23 cellular contexts compared by ENCODE assay signal in the genomic region with DNA sequence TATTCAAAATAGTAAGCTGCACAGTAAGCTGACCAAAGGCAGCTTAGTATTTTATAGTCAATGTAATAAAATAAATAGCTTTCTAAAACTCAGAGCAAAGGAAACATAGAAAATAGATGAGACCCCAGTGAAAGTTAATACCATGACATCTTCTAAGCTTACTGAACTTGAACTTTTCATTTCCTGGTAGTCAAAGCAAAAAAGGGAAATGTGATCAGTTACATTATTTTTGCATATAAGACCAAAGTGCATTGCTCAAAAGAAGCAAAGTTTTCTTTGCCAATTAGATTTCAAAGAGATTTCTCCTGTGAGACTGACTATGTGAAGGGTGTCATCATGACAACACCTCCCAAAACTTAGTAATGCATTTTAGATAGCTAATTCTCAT.
"Had no signal": no experiment of that assay in that cellular context is flagged by ENCODE, and none has a peak within 500 bp of the region (broad histone marks: within the 10 kb centered on the region; RNA-seq: fewer than 3 reads in every experiment).

No MANE protein-coding gene starts in this region.

- H3K4me3 ChIP-seq: colonic mucosa, lung, ovary, right atrium auricular region, sigmoid colon, skin epidermis, suprapubic skin, thyroid gland had no signal

- H3K9me3 ChIP-seq: colonic mucosa, ovary, right atrium auricular region, sigmoid colon, suprapubic skin, thyroid gland had no signal

- ATAC-seq: foreskin keratinocyte; left cardiac atrium; left ventricle myocardium superior; naive thymus-derived CD8-positive, alpha-beta T cell; stimulated activated naive CD8-positive, alpha-beta T cell treated with anti-CD3 and anti-CD28 coated beads, Interleukin-15, Interleukin-2, amounts not matched to agents 100 U/mL and 50 U/mL, for 24 hours had no signal

- H3K27me3 Mint-ChIP-seq: type B pancreatic cell had no signal

- H3K27ac ChIP-seq: colonic mucosa, ovary, right atrium auricular region, sigmoid colon, skin epidermis, suprapubic skin, thyroid gland had no signal

- H3K36me3 Mint-ChIP-seq: immature natural killer cell; naive thymus-derived CD8-positive, alpha-beta T cell; type B pancreatic cell had no signal

- H3K27ac Mint-ChIP-seq: immature natural killer cell; naive thymus-derived CD8-positive, alpha-beta T cell; type B pancreatic cell had no signal

- H3K27me3 ChIP-seq: colonic mucosa, foreskin keratinocyte, ovary, right atrium auricular region, sigmoid colon, suprapubic skin, thyroid gland had no signal

- H3K36me3 ChIP-seq: colonic mucosa, ovary, right atrium auricular region, sigmoid colon, suprapubic skin, thyroid gland had no signal

- DNase-seq: colonic mucosa; dermis blood vessel endothelial cell; erythroblast; foreskin keratinocyte; immature natural killer cell; kidney; left cardiac atrium; left ventricle myocardium superior; mesendoderm; naive thymus-derived CD8-positive, alpha-beta T cell; nucleus accumbens; ovary; sigmoid colon; stimulated activated CD4-positive, alpha-beta T cell treated with anti-CD3 and anti-CD28 coated beads, Interleukin-2, amount 100 ng/mL, for 24 hours; stimulated activated CD4-positive, alpha-beta T cell treated with anti-CD3 and anti-CD28 coated beads, Interleukin-4, amount 100 ng/mL, for 4 hours; stimulated activated naive CD8-positive, alpha-beta T cell treated with anti-CD3 and anti-CD28 coated beads, Interleukin-15, Interleukin-2, amounts not matched to agents 100 U/mL and 50 U/mL, for 24 hours; thyroid gland had no signal

- H3K4me3 Mint-ChIP-seq: immature natural killer cell; naive thymus-derived CD8-positive, alpha-beta T cell; neural crest cell; type B pancreatic cell had no signal

- H3K4me1 Mint-ChIP-seq: immature natural killer cell had no signal

- H3K9me3 Mint-ChIP-seq: naive thymus-derived CD8-positive, alpha-beta T cell; neural crest cell; type B pancreatic cell had no signal
